8 cellular contexts compared by ENCODE assay signal in genomic region chr4:1172228-1172851, GRCh38. TPM values are rescaled to one million over a fixed set of nuclear protein-coding genes. Genes with fewer than 3 reads are reported as not detected.
DNase-seq lines count a peak whose midpoint lies in the region; ATAC-seq, FAIRE-seq and TF ChIP-seq lines count a peak whose summit lies in the region.

Gene SPON2 (minus strand): TSS chr4:1172583.

- peaks cover 22% of the 10 kb centered on the region for H3K4me1 ChIP-seq in CD4-positive, alpha-beta memory T cell (ENCODE audit: insufficient read depth, low read length)
- peaks cover 14 to 59% (median 42%) of the 10 kb centered on the region in 9 donors for H3K4me1 ChIP-seq in heart right ventricle
- peaks cover 0 to 13% (median 0%) of the 10 kb centered on the region in 3 donors for H3K4me1 ChIP-seq in pancreas

- peak within 1 kb of the TSS in 4 of 7 donors; percentile 12 to 82 (median 40) for H3K27ac Mint-ChIP-seq in CD4-positive, alpha-beta memory T cell
- H3K27ac Mint-ChIP-seq in activated CD4-positive, alpha-beta memory T cell treated with anti-CD3 and anti-CD28 coated beads, Interleukin-2, amount 10 ng/mL, durations not matched to agents 7 days and 5 days = no peak within 1 kb of the TSS

- FAIRE-seq in pancreas (lab: Jason Lieb, UNC) = no peak
- FAIRE-seq in RCC 7860 (lab: Jason Lieb, UNC) = no peak

- intact Hi-C loops in CD4-positive, alpha-beta memory T cell (cut with micrococcal nuclease) = no loop called here
- intact Hi-C loops in heart right ventricle (cut with DNase I) = loop anchor here in 4 of 10 donors (1.0 to 5.0 kb wide), 5 partner anchors 20 to 75 kb away; partner anchors contain the start of gene CTBP1 (in 1 of the 4)
- intact Hi-C loops in pancreas (cut with DNase I) = no loop called here

- H3K27ac ChIP-seq in CD4-positive, alpha-beta memory T cell (ENCODE audit: low read depth, low read length) = no peak within 1 kb of the TSS
- H3K27ac ChIP-seq in heart right ventricle = peak within 1 kb of the TSS; percentile 56 to 85 (median 70)
- peak within 1 kb of the TSS in 2 of 4 donors; percentile 23 to 50 for H3K27ac ChIP-seq in pancreas

- CTCF ChIA-PET in CD4-positive, alpha-beta memory T cell (lab: Charles Lee; ENCODE audit: partially characterized antibody) = interaction anchor here (0.9 to 2.0 kb wide), 3 partner anchors 8 to 92 kb away, joined by 3 to 4 read pairs (median 3); no protein-coding TSS in a partner anchor
- CTCF ChIA-PET in activated CD4-positive, alpha-beta memory T cell treated with anti-CD3 and anti-CD28 coated beads, Interleukin-2, amount 10 ng/mL, durations not matched to agents 7 days and 5 days (lab: Charles Lee) = interaction anchor here (0.8 kb wide), 1 partner anchor 45 kb away, joined by 3 read pairs; no protein-coding TSS in a partner anchor

- H3K36me3 ChIP-seq in CD4-positive, alpha-beta memory T cell (ENCODE audit: insufficient read depth, low read length) = no peaks in the 10 kb centered on the region
- H3K36me3 ChIP-seq in heart right ventricle = peaks cover 0 to 12% (median 0%) of the 10 kb centered on the region in 9 donors
- H3K36me3 ChIP-seq in pancreas = no peaks in the 10 kb centered on the region

- H3K9me3 ChIP-seq in CD4-positive, alpha-beta memory T cell (ENCODE audit: control insufficient read depth in 1 of 2, low read length in 2 of 2) = no peaks in the 10 kb centered on the region
- no peaks in the 10 kb centered on the region for H3K9me3 ChIP-seq in heart right ventricle
- no peaks in the 10 kb centered on the region for H3K9me3 ChIP-seq in pancreas

- ATAC-seq in heart right ventricle (peak; percentile 9 to 50 (median 42)), pancreas (peak in 2 of 4 donors; percentile 4 to 5), HG02884 (IDR thresholded peaks at IDR 0.05; ENCODE audit: unreplicated experiment) (no peak)

- H3K4me3 ChIP-seq in CD4-positive, alpha-beta memory T cell (ENCODE audit: low read length in 2 of 2) = peak within 1 kb of the TSS in 1 of 2 donors; percentile 19
- H3K4me3 ChIP-seq in heart right ventricle (peak within 1 kb of the TSS; percentile 16 to 63 (median 52)), pancreas (peak within 1 kb of the TSS; percentile 1 to 38 (median 8))

- H3K36me3 Mint-ChIP-seq in CD4-positive, alpha-beta memory T cell = peaks cover 0 to 3% of the 10 kb centered on the region in 2 donors
- H3K36me3 Mint-ChIP-seq in activated CD4-positive, alpha-beta memory T cell treated with anti-CD3 and anti-CD28 coated beads, Interleukin-2, amount 10 ng/mL, durations not matched to agents 7 days and 5 days (ENCODE audit: low read depth) = no peaks in the 10 kb centered on the region

- peak in 1 of 5 donors; percentile 22 for DNase-seq in CD4-positive, alpha-beta memory T cell
- no peak for DNase-seq in activated CD4-positive, alpha-beta memory T cell treated with anti-CD3 and anti-CD28 coated beads, Interleukin-2, amount 10 ng/mL, durations not matched to agents 7 days and 5 days
- DNase-seq in heart right ventricle (peak in 1 of 2 donors; percentile 56), pancreas (peak in 2 of 6 donors; percentile 40 to 79), NCI-H524 (lab: John Stamatoyannopoulos, UW) (no peak), RCC 7860 (ENCODE audit: low spot score) (no peak)
- DNase-seq in activated CD4-positive, CD25-positive, alpha-beta regulatory T cell (lab: John Stamatoyannopoulos, UW) = no peak

- WGBS in heart right ventricle, 2 donors = 5% methylated on average over 52 to 54 of the region's 54 CpGs
- WGBS in pancreas, 2 donors = 51 to 62% methylated on average over 38 to 54 of the region's 54 CpGs

- peaks cover 2 to 9% of the 10 kb centered on the region in 2 donors for H3K27me3 Mint-ChIP-seq in CD4-positive, alpha-beta memory T cell
- peaks cover 29% of the 10 kb centered on the region for H3K27me3 Mint-ChIP-seq in activated CD4-positive, alpha-beta memory T cell treated with anti-CD3 and anti-CD28 coated beads, Interleukin-2, amount 10 ng/mL, durations not matched to agents 7 days and 5 days

- no peak for TF ChIP-seq CTCF in heart right ventricle (IDR thresholded peaks at IDR 0.05)
- TF ChIP-seq CTCF in pancreas (IDR thresholded peaks at IDR 0.05) = no peak

- H3K9me3 Mint-ChIP-seq in CD4-positive, alpha-beta memory T cell = no peaks in the 10 kb centered on the region
- H3K9me3 Mint-ChIP-seq in activated CD4-positive, alpha-beta memory T cell treated with anti-CD3 and anti-CD28 coated beads, Interleukin-2, amount 10 ng/mL, durations not matched to agents 7 days and 5 days = no peaks in the 10 kb centered on the region

- peaks cover 16% of the 10 kb centered on the region for H3K27me3 ChIP-seq in CD4-positive, alpha-beta memory T cell (ENCODE audit: insufficient read depth, low read length)
- peaks cover 9 to 54% (median 30%) of the 10 kb centered on the region in 7 donors for H3K27me3 ChIP-seq in heart right ventricle
- no peaks in the 10 kb centered on the region for H3K27me3 ChIP-seq in pancreas

- peaks cover 2 to 26% (median 10%) of the 10 kb centered on the region in 4 donors for H3K4me1 Mint-ChIP-seq in CD4-positive, alpha-beta memory T cell
- peaks cover 21% of the 10 kb centered on the region for H3K4me1 Mint-ChIP-seq in activated CD4-positive, alpha-beta memory T cell treated with anti-CD3 and anti-CD28 coated beads, Interleukin-2, amount 10 ng/mL, durations not matched to agents 7 days and 5 days

- peak within 1 kb of the TSS; percentile 46 to 80 (median 70) for H3K4me3 Mint-ChIP-seq in CD4-positive, alpha-beta memory T cell
- no peak within 1 kb of the TSS for H3K4me3 Mint-ChIP-seq in activated CD4-positive, alpha-beta memory T cell treated with anti-CD3 and anti-CD28 coated beads, Interleukin-2, amount 10 ng/mL, durations not matched to agents 7 days and 5 days

- POLR2A ChIA-PET in CD4-positive, alpha-beta memory T cell (lab: Charles Lee; ENCODE audit: partially characterized antibody) = interaction anchor here (0.7 to 2.5 kb wide), 5 partner anchors 29 to 174 kb away, joined by 4 to 16 read pairs (median 6); partner anchors contain the start of gene CTBP1
- POLR2A ChIA-PET in activated CD4-positive, alpha-beta memory T cell treated with anti-CD3 and anti-CD28 coated beads, Interleukin-2, amount 10 ng/mL, durations not matched to agents 7 days and 5 days (lab: Charles Lee) = interaction anchor here (0.6 to 2.3 kb wide), 8 partner anchors 10 to 174 kb away, joined by 3 to 8 read pairs (median 4); partner anchors contain the start of gene CTBP1

RNA-seq across cellular contexts. Expression of gene SPON2, which starts in this region (rescaled TPM):
- total RNA-seq in CD4-positive, alpha-beta memory T cell = 1 to 10 TPM; 7.2 TPM
- 1 to 10 TPM; 5.4 to 8.4 TPM for polyA plus RNA-seq in CD4-positive, alpha-beta memory T cell
- total RNA-seq in activated CD4-positive, alpha-beta memory T cell treated with anti-CD3 and anti-CD28 coated beads, Interleukin-2, amount 10 ng/mL, durations not matched to agents 7 days and 5 days = 10 to 100 TPM; 22.8 to 24.6 TPM
- total RNA-seq in heart right ventricle (10 to 100 TPM in 7 of 10 donors, 1 to 10 TPM in 3; 5.3 to 25.5 (median 11.6) TPM), pancreas (10 to 100 TPM in 3 of 6 donors, 1 to 10 TPM in 3; 3.1 to 45.2 (median 8.5) TPM)
- polyA plus RNA-seq in heart right ventricle (10 to 100 TPM; 14.5 to 40.5 TPM), pancreas (10 to 100 TPM; 10.1 to 13.0 TPM)
